ENCODE assay signal across 14 cellular contexts in the genomic region with DNA sequence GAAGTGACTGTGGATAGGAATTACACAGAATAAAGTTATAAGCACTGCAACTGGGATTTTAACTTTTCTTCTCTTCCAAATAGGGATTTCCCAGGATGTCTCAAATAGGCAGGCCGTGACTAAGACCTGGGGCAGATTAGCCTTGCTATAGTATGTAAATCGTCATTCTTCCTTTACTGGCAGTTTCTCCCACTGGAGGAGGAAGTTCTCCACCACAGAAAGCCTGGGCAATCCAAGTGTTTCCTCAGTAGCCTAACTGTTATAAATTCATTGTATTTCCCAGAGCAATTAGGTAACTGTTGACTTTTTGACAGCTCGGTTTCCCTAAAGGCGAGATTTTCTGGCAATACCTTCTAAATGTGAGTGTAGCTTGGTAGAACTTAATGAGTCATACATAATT. TPM values are rescaled to one million over a fixed set of nuclear protein-coding genes. Genes with fewer than 3 reads are reported as not detected.
DNase-seq lines count a peak whose midpoint lies in the region; ATAC-seq, FAIRE-seq and TF ChIP-seq lines count a peak whose summit lies in the region.
"Had no signal": no experiment of that assay in that cellular context is flagged by ENCODE, and none has a peak within 500 bp of the region (broad histone marks: within the 10 kb centered on the region; RNA-seq: fewer than 3 reads in every experiment).

A gene with protein sequence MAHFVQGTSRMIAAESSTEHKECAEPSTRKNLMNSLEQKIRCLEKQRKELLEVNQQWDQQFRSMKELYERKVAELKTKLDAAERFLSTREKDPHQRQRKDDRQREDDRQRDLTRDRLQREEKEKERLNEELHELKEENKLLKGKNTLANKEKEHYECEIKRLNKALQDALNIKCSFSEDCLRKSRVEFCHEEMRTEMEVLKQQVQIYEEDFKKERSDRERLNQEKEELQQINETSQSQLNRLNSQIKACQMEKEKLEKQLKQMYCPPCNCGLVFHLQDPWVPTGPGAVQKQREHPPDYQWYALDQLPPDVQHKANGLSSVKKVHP (minus strand): TSS at position 31 of the 400 bp plus-strand sequence. CDS start 196 bp downstream, outside the sequence.

- no peak for ATAC-seq in activated CD8-positive, alpha-beta T cell treated with anti-CD3 and anti-CD28 coated beads, Interleukin-2, amount 10 ng/mL, durations not matched to agents 7 days and 5 days
- ATAC-seq in activated CD8-positive, alpha-beta T cell treated with anti-CD3 and anti-CD28 coated beads for 36 hours, result no peak
- ATAC-seq in HG03520 (IDR thresholded peaks at IDR 0.05; ENCODE audit: unreplicated experiment) (no peak), right cardiac atrium (no peak)

- dilution Hi-C loops in endothelial cell of umbilical vein (cut with MboI; ENCODE audit: extremely low pct_ligation_motif_present, low sequenced_read_pairs), result no loop called here

- peaks cover 5% of the 10 kb centered on the region for H3K36me3 Mint-ChIP-seq in activated CD8-positive, alpha-beta T cell treated with anti-CD3 and anti-CD28 coated beads, Interleukin-2, amount 10 ng/mL, durations not matched to agents 7 days and 5 days (ENCODE audit: low read depth)
- peaks cover 1% of the 10 kb centered on the region for H3K36me3 Mint-ChIP-seq in activated CD8-positive, alpha-beta T cell treated with anti-CD3 and anti-CD28 coated beads for 36 hours (ENCODE audit: low read depth)
- H3K36me3 Mint-ChIP-seq: type B pancreatic cell had no signal

- H3K9me1 ChIP-seq in endothelial cell of umbilical vein (replicated peaks; ENCODE audit: control insufficient read depth, extremely low read depth, insufficient read depth, low read length), result no peaks in the 10 kb centered on the region

- peaks cover 5% of the 10 kb centered on the region for H3K9me3 Mint-ChIP-seq in activated CD8-positive, alpha-beta T cell treated with anti-CD3 and anti-CD28 coated beads, Interleukin-2, amount 10 ng/mL, durations not matched to agents 7 days and 5 days (ENCODE audit: insufficient read depth)
- H3K9me3 Mint-ChIP-seq in activated CD8-positive, alpha-beta T cell treated with anti-CD3 and anti-CD28 coated beads for 36 hours, result peaks cover 2% of the 10 kb centered on the region
- H3K9me3 Mint-ChIP-seq: type B pancreatic cell had no signal

- BruUV-seq in endothelial cell of umbilical vein (replicated peaks; lab: Mats Ljungman, UMichigan), result no TSS peak

- 67% methylated on average over 4 of the region's 4 CpGs for WGBS in right cardiac atrium

- TF ChIP-seq CTCF in activated CD8-positive, alpha-beta T cell treated with anti-CD3 and anti-CD28 coated beads for 36 hours (IDR thresholded peaks at IDR 0.05), result no peak
- no peak for TF ChIP-seq CTCF in endothelial cell of umbilical vein (IDR thresholded peaks at IDR 0.05; ENCODE audit: extremely low read depth in 1 of 2, insufficient read depth in 1 of 2, low read depth in 1 of 2, low read length in 2 of 2)

- CTCF ChIA-PET in activated CD8-positive, alpha-beta T cell treated with anti-CD3 and anti-CD28 coated beads, Interleukin-2, amount 10 ng/mL, durations not matched to agents 7 days and 5 days (lab: Charles Lee), result interaction anchor here (2.7 kb wide), 1 partner anchor 28 kb away, joined by 11 read pairs; no protein-coding TSS in a partner anchor
- CTCF ChIA-PET in activated CD8-positive, alpha-beta T cell treated with anti-CD3 and anti-CD28 coated beads for 36 hours (lab: Charles Lee), result interaction anchor here (2.9 to 3.7 kb wide), 2 partner anchors 28 to 144 kb away, joined by 12 to 21 read pairs; no protein-coding TSS in a partner anchor
- CTCF ChIA-PET in endothelial cell of umbilical vein (lab: Charles Lee), result interaction anchor here (0.6 to 1.0 kb wide), 2 partner anchors 9 to 26 kb away, joined by 3 to 4 read pairs; no protein-coding TSS in a partner anchor

- H3K4me3 ChIP-seq in endothelial cell of umbilical vein (replicated peaks in 1 of 3; ENCODE audit: insufficient read depth in 1 of 3, low read depth in 1 of 3, low read length in 3 of 3), result no peak within 1 kb of the TSS
- no peak within 1 kb of the TSS for H3K4me3 ChIP-seq in right cardiac atrium (ENCODE audit: low read length)

- no peak for DNase-seq in activated CD8-positive, alpha-beta T cell treated with anti-CD3 and anti-CD28 coated beads, Interleukin-2, amount 10 ng/mL, durations not matched to agents 7 days and 5 days
- no peak for DNase-seq in activated CD8-positive, alpha-beta T cell treated with anti-CD3 and anti-CD28 coated beads for 36 hours
- DNase-seq in RCC 7860 (ENCODE audit: low spot score) (peak; percentile 47), endothelial cell of umbilical vein (ENCODE audit: low read depth, low spot score) (peak; percentile 79), pulmonary artery endothelial cell (ENCODE audit: low read depth, low spot score) (peak; percentile 88), right cardiac atrium (no peak)
- no peak for DNase-seq in activated effector memory CD4-positive, alpha-beta T cell treated with anti-CD3 and anti-CD28 coated beads, Interleukin-2, amount 50 U/mL, for 16 hours
- DNase-seq: ACHN; activated naive CD4-positive, alpha-beta T cell; cerebellar nuclear complex; DMS153; NCI-H2227 treated with DMSO at 0.1 percent for 48 hours had no signal

- no peaks in the 10 kb centered on the region for H3K36me3 ChIP-seq in endothelial cell of umbilical vein (ENCODE audit: control insufficient read depth in 2 of 2, extremely low read depth in 1 of 2, insufficient read depth in 2 of 2, low read length in 2 of 2)

- H3K27me3 Mint-ChIP-seq in activated CD8-positive, alpha-beta T cell treated with anti-CD3 and anti-CD28 coated beads, Interleukin-2, amount 10 ng/mL, durations not matched to agents 7 days and 5 days (ENCODE audit: low read depth), result no peaks in the 10 kb centered on the region
- H3K27me3 Mint-ChIP-seq in activated CD8-positive, alpha-beta T cell treated with anti-CD3 and anti-CD28 coated beads for 36 hours, result no peaks in the 10 kb centered on the region

- no peak within 1 kb of the TSS for H3K9ac ChIP-seq in endothelial cell of umbilical vein (replicated peaks; ENCODE audit: extremely low read depth, insufficient read depth, low read length)

- H3K27ac Mint-ChIP-seq in activated CD8-positive, alpha-beta T cell treated with anti-CD3 and anti-CD28 coated beads, Interleukin-2, amount 10 ng/mL, durations not matched to agents 7 days and 5 days, result peak within 1 kb of the TSS; percentile 18
- no peak within 1 kb of the TSS for H3K27ac Mint-ChIP-seq in activated CD8-positive, alpha-beta T cell treated with anti-CD3 and anti-CD28 coated beads for 36 hours
- H3K27ac Mint-ChIP-seq: type B pancreatic cell had no signal

- peak within 1 kb of the TSS; percentile 17 for H3K4me2 ChIP-seq in endothelial cell of umbilical vein (ENCODE audit: insufficient read depth, low read length)

- no peaks in the 10 kb centered on the region for H3K27me3 ChIP-seq in endothelial cell of umbilical vein (ENCODE audit: control insufficient read depth in 2 of 2, insufficient read depth in 2 of 2, low read length in 2 of 2)
- no peaks in the 10 kb centered on the region for H3K27me3 ChIP-seq in right cardiac atrium (ENCODE audit: control insufficient read depth, insufficient read depth)

- H3K79me2 ChIP-seq in endothelial cell of umbilical vein (ENCODE audit: control insufficient read depth, insufficient read depth, low read length), result no peaks in the 10 kb centered on the region

- FAIRE-seq in RCC 7860 (lab: Jason Lieb, UNC), result no peak
- FAIRE-seq in endothelial cell of umbilical vein (lab: Jason Lieb, UNC), result peak; percentile 52

- H3K4me1 Mint-ChIP-seq in activated CD8-positive, alpha-beta T cell treated with anti-CD3 and anti-CD28 coated beads, Interleukin-2, amount 10 ng/mL, durations not matched to agents 7 days and 5 days (ENCODE audit: low read depth), result peaks cover 27% of the 10 kb centered on the region
- H3K4me1 Mint-ChIP-seq in activated CD8-positive, alpha-beta T cell treated with anti-CD3 and anti-CD28 coated beads for 36 hours (ENCODE audit: low read depth), result peaks cover 34% of the 10 kb centered on the region

- H3K4me1 ChIP-seq in endothelial cell of umbilical vein (ENCODE audit: control insufficient read depth, extremely low read depth, insufficient read depth, low read length) (no peaks in the 10 kb centered on the region), right cardiac atrium (ENCODE audit: control insufficient read depth, insufficient read depth, low read length) (no peaks in the 10 kb centered on the region)

- intact Hi-C loops in activated CD8-positive, alpha-beta T cell treated with anti-CD3 and anti-CD28 coated beads for 36 hours (cut with micrococcal nuclease), result no loop called here
- intact Hi-C loops in endothelial cell of umbilical vein (cut with micrococcal nuclease), result no loop called here
- intact Hi-C loops in right cardiac atrium (cut with DNase I), result no loop called here

- no peaks in the 10 kb centered on the region for H4K20me1 ChIP-seq in endothelial cell of umbilical vein (replicated peaks; ENCODE audit: control insufficient read depth, extremely low read depth, insufficient read depth, low read length)

- H3K4me3 Mint-ChIP-seq in activated CD8-positive, alpha-beta T cell treated with anti-CD3 and anti-CD28 coated beads, Interleukin-2, amount 10 ng/mL, durations not matched to agents 7 days and 5 days, result no peak within 1 kb of the TSS
- no peak within 1 kb of the TSS for H3K4me3 Mint-ChIP-seq in activated CD8-positive, alpha-beta T cell treated with anti-CD3 and anti-CD28 coated beads for 36 hours
- H3K4me3 Mint-ChIP-seq: type B pancreatic cell had no signal

- H2AFZ ChIP-seq in endothelial cell of umbilical vein (ENCODE audit: low read depth, low read length), result no peak within 1 kb of the TSS

- peak within 1 kb of the TSS; percentile 17 for H3K27ac ChIP-seq in endothelial cell of umbilical vein (ENCODE audit: insufficient read depth, low read depth, low read length)
- H3K27ac ChIP-seq in right cardiac atrium (ENCODE audit: low read length), result no peak within 1 kb of the TSS

- TF ChIP-seq POLR2A in endothelial cell of umbilical vein (IDR thresholded peaks at IDR 0.05; ENCODE audit: low read depth, low read length), result no peak

- POLR2A ChIA-PET in activated CD8-positive, alpha-beta T cell treated with anti-CD3 and anti-CD28 coated beads, Interleukin-2, amount 10 ng/mL, durations not matched to agents 7 days and 5 days (lab: Charles Lee), result no interaction called here
- POLR2A ChIA-PET in activated CD8-positive, alpha-beta T cell treated with anti-CD3 and anti-CD28 coated beads for 36 hours (lab: Charles Lee), result no interaction called here
- POLR2A ChIA-PET in endothelial cell of umbilical vein (lab: Charles Lee), result no interaction called here

- H3K9me3 ChIP-seq in endothelial cell of umbilical vein (replicated peaks; ENCODE audit: control insufficient read depth, insufficient read depth, low read length) (no peaks in the 10 kb centered on the region), right cardiac atrium (ENCODE audit: control insufficient read depth, low read length) (no peaks in the 10 kb centered on the region)

RNA-seq across cellular contexts. Expression of the gene that starts here (rescaled TPM):
- under 1 TPM; 0.29 to 0.42 TPM for total RNA-seq in activated CD8-positive, alpha-beta T cell treated with anti-CD3 and anti-CD28 coated beads, Interleukin-2, amount 10 ng/mL, durations not matched to agents 7 days and 5 days
- 1 to 10 TPM; 1.9 to 2.4 TPM for total RNA-seq in activated CD8-positive, alpha-beta T cell treated with anti-CD3 and anti-CD28 coated beads for 36 hours
- total RNA-seq in endothelial cell of umbilical vein (0.14 TPM in 1 of 2 replicates, not detected in the other), pulmonary artery endothelial cell (0.20 and 1.2 TPM in 2 replicates), right cardiac atrium (not detected)
- polyA plus RNA-seq in endothelial cell of umbilical vein (not detected in 2 replicates), right cardiac atrium (not detected)
- polyA plus RNA-seq in endothelial cell of umbilical vein (2011; cell fraction: cytosol; rRNA removed), result 0.03 and 0.09 TPM in 2 replicates
- polyA plus RNA-seq in endothelial cell of umbilical vein (2011; cell fraction: nucleus; rRNA removed), result not detected in 2 replicates
- polyA plus RNA-seq in endothelial cell of umbilical vein (2012), result 0.16 and 0.28 TPM in 2 replicates
- polyA minus RNA-seq in endothelial cell of umbilical vein, result not detected in 2 replicates
- not detected for polyA minus RNA-seq in endothelial cell of umbilical vein (2011; cell fraction: cytosol; rRNA and poly(A)+ RNA removed)
- 0.19 TPM in 1 of 2 replicates, not detected in the other for polyA minus RNA-seq in endothelial cell of umbilical vein (2011; cell fraction: nucleus; rRNA and poly(A)+ RNA removed)

Comparison
In these comparisons a context has a peak if more than half of its experiments do, and no peak if none do; other contexts are left out.
1. Peak in DNase-seq, H3K27ac ChIP-seq and H3K4me2 ChIP-seq in endothelial cell of umbilical vein; RNA of the gene not detected or under 1 TPM.
2. DNase-seq: peak in RCC 7860 (single experiment) and pulmonary artery endothelial cell (single experiment); none in activated CD8-positive, alpha-beta T cell treated with anti-CD3 and anti-CD28 coated beads, Interleukin-2, amount 10 ng/mL, durations not matched to agents 7 days and 5 days (single experiment), activated CD8-positive, alpha-beta T cell treated with anti-CD3 and anti-CD28 coated beads for 36 hours (single experiment), activated effector memory CD4-positive, alpha-beta T cell treated with anti-CD3 and anti-CD28 coated beads, Interleukin-2, amount 50 U/mL, for 16 hours (single experiment) and right cardiac atrium (0 of 3).